In genomic region chr16:86242244-86243122, GRCh38 we compare ENCODE assay signal across 24 cellular contexts.
DNase-seq lines count a peak whose midpoint lies in the region; ATAC-seq, FAIRE-seq and TF ChIP-seq lines count a peak whose summit lies in the region.
"Had no signal": no experiment of that assay in that cellular context is flagged by ENCODE, and none has a peak within 500 bp of the region (broad histone marks: within the 10 kb centered on the region; RNA-seq: fewer than 3 reads in every experiment).

No MANE protein-coding gene starts in this region.

- H3K4me3 ChIP-seq in right atrium auricular region = no peak overlapping the region
- H3K4me3 ChIP-seq in left ventricle myocardium inferior = no peak overlapping the region
- peak overlapping the region in 1 of 2 donors; percentile 31 for H3K4me3 ChIP-seq in neuronal stem cell (ENCODE audit: low read length in 2 of 2)
- no peak overlapping the region for H3K4me3 ChIP-seq in endodermal cell (ENCODE audit: low read length)
- H3K4me3 ChIP-seq: PC-9 had no signal

- H3K27me3 ChIP-seq in right atrium auricular region (no peaks in the 10 kb centered on the region), left ventricle myocardium inferior (ENCODE audit: low read depth) (peaks cover 75% of the 10 kb centered on the region), neuronal stem cell (ENCODE audit: control insufficient read depth in 3 of 3, insufficient read depth in 3 of 3, low read depth in 1 of 3, low read length in 3 of 3) (peaks cover 0 to 36% (median 0%) of the 10 kb centered on the region in 3 experiments), endodermal cell (ENCODE audit: control insufficient read depth, insufficient read depth, low read length, poor library complexity, severe bottlenecking) (peaks cover 5% of the 10 kb centered on the region)

- H3K27ac ChIP-seq in right atrium auricular region = no peak overlapping the region
- H3K27ac ChIP-seq in left ventricle myocardium inferior (replicated peaks) = no peak overlapping the region
- H3K27ac ChIP-seq in neuronal stem cell (replicated peaks; ENCODE audit: low read length) = no peak overlapping the region
- H3K27ac ChIP-seq in endodermal cell (ENCODE audit: low read depth, low read length) = no peak overlapping the region
- H3K27ac ChIP-seq: PC-9, RWPE1 had no signal

- peak overlapping the region; percentile 67 for H2BK5ac ChIP-seq in neuronal stem cell (ENCODE audit: low read length)

- H3K4me1 Mint-ChIP-seq in endodermal cell = no peaks in the 10 kb centered on the region
- H3K4me1 Mint-ChIP-seq: CD8-positive, alpha-beta memory T cell had no signal

- H4K91ac ChIP-seq in neuronal stem cell (ENCODE audit: low read depth, low read length, poor library complexity) = no peak overlapping the region

- H3K36me3 Mint-ChIP-seq in endodermal cell (ENCODE audit: low read depth) = no peaks in the 10 kb centered on the region
- H3K36me3 Mint-ChIP-seq: CD8-positive, alpha-beta memory T cell had no signal

- no peak overlapping the region for H2BK120ac ChIP-seq in neuronal stem cell (ENCODE audit: low read depth, low read length)

- H3K27ac Mint-ChIP-seq in endodermal cell = no peak overlapping the region

- no CpG with 5 or more reads among the region's 16 CpGs for WGBS in neuronal stem cell (ENCODE audit: extremely low coverage in 2 of 2, insufficient read length in 2 of 2, insufficient replicate concordance in 1 of 2), 2 donors
- WGBS in endodermal cell (ENCODE audit: insufficient coverage in 1 of 2, insufficient read length in 1 of 2), 2 experiments = 84 to 88% methylated on average over 7 to 16 of the region's 16 CpGs

- ATAC-seq in GM19452 (IDR thresholded peaks at IDR 0.05; ENCODE audit: unreplicated experiment) = no peak

- H2BK12ac ChIP-seq in neuronal stem cell (ENCODE audit: low read length) = peak overlapping the region; percentile 59

- FAIRE-seq in urothelium cell line (lab: Jason Lieb, UNC) = peak; percentile 30
- FAIRE-seq: G401.6, GM12892, GM18507, H54 had no signal

- H3K9me3 ChIP-seq in right atrium auricular region (no peaks in the 10 kb centered on the region), left ventricle myocardium inferior (replicated peaks) (peaks cover 8% of the 10 kb centered on the region), neuronal stem cell (replicated peaks in 1 of 2; ENCODE audit: control insufficient read depth in 2 of 2, insufficient read depth in 1 of 2, low read depth in 1 of 2, low read length in 2 of 2) (peaks cover 0 to 7% of the 10 kb centered on the region in 2 donors), endodermal cell (ENCODE audit: control insufficient read depth, low read length) (no peaks in the 10 kb centered on the region)

- H3K27me3 Mint-ChIP-seq in endodermal cell (ENCODE audit: insufficient read depth) = peaks cover 14% of the 10 kb centered on the region

- TF ChIP-seq CTCF in right atrium auricular region (IDR thresholded peaks at IDR 0.05) (no peak), left ventricle myocardium inferior (IDR thresholded peaks at IDR 0.05; ENCODE audit: borderline replicate concordance) (no peak), endodermal cell (conservative IDR thresholded peaks at IDR 0.05) (no peak)

- peak overlapping the region; percentile 62 for H3K18ac ChIP-seq in neuronal stem cell (ENCODE audit: low read length)

- peaks cover 6% of the 10 kb centered on the region for H3K9me3 Mint-ChIP-seq in endodermal cell
- H3K9me3 Mint-ChIP-seq: CD8-positive, alpha-beta memory T cell had no signal

- no peaks in the 10 kb centered on the region for H3K4me1 ChIP-seq in right atrium auricular region
- H3K4me1 ChIP-seq in left ventricle myocardium inferior = no peaks in the 10 kb centered on the region
- peaks cover 0 to 7% of the 10 kb centered on the region in 2 donors for H3K4me1 ChIP-seq in neuronal stem cell (ENCODE audit: control insufficient read depth in 2 of 2, insufficient read depth in 1 of 2, low read depth in 1 of 2, low read length in 2 of 2)
- no peaks in the 10 kb centered on the region for H3K4me1 ChIP-seq in endodermal cell (ENCODE audit: control insufficient read depth, insufficient read depth, low read length)

- peak overlapping the region; percentile 44 for H3K23ac ChIP-seq in neuronal stem cell (ENCODE audit: low read depth, low read length, poor library complexity)

- H2AFZ ChIP-seq in neuronal stem cell (ENCODE audit: low read length) = no peak overlapping the region
- H2AFZ ChIP-seq: PC-9 had no signal

- peak overlapping the region; percentile 88 for H2AK5ac ChIP-seq in neuronal stem cell (ENCODE audit: low read depth, low read length)

- H3K9ac ChIP-seq in neuronal stem cell (ENCODE audit: low read depth, low read length, poor library complexity) (peak overlapping the region; percentile 39), endodermal cell (ENCODE audit: extremely low read depth, low read length, poor library complexity, severe bottlenecking) (no peak overlapping the region)

- no peak overlapping the region for H3K4me3 Mint-ChIP-seq in endodermal cell
- H3K4me3 Mint-ChIP-seq: CD8-positive, alpha-beta memory T cell had no signal

- intact Hi-C loops in left ventricle myocardium inferior (cut with micrococcal nuclease) = no loop called here

- no peak overlapping the region for H3K4ac ChIP-seq in neuronal stem cell (ENCODE audit: low read length)

- H3K14ac ChIP-seq in neuronal stem cell (ENCODE audit: low read length) = no peak overlapping the region

- no peak overlapping the region for H4K8ac ChIP-seq in neuronal stem cell (ENCODE audit: low read depth, low read length)

- H3K36me3 ChIP-seq in right atrium auricular region (no peaks in the 10 kb centered on the region), left ventricle myocardium inferior (no peaks in the 10 kb centered on the region), neuronal stem cell (replicated peaks in 1 of 2; ENCODE audit: control insufficient read depth in 2 of 2, insufficient read depth in 2 of 2, low read length in 2 of 2) (no peaks in the 10 kb centered on the region), endodermal cell (ENCODE audit: control insufficient read depth, insufficient read depth, low read length) (no peaks in the 10 kb centered on the region)

- peak; percentile 42 for DNase-seq in right atrium auricular region (ENCODE audit: low spot score)
- DNase-seq in left ventricle myocardium inferior = no peak
- DNase-seq in islet precursor cell = peak; percentile 37
- no peak for DNase-seq in neuronal stem cell (ENCODE audit: low spot score)
- DNase-seq in urothelium cell line (ENCODE audit: low spot score) = no peak
- no peak for DNase-seq in endodermal cell
- DNase-seq in iPS-NIHi7 (ENCODE audit: extremely low spot score) = no peak
- DNase-seq: 8988T; C1 segment of cervical spinal cord; CD8-positive, alpha-beta memory T cell; KBM-7; MM.1S; NCI-H1048; NCI-H1417 treated with DMSO at 0.1 percent for 48 hours; NCI-H187; NCI-H69; PC-9; SHP77 treated with DMSO at 0.1 percent for 48 hours had no signal

- H2BK15ac ChIP-seq in neuronal stem cell (ENCODE audit: low read length) = peak overlapping the region; percentile 44

- no peaks in the 10 kb centered on the region for H3K79me1 ChIP-seq in neuronal stem cell (ENCODE audit: low read depth, low read length)

- no peak overlapping the region for H3K4me2 ChIP-seq in neuronal stem cell (ENCODE audit: insufficient read depth, low read length, poor library complexity, severe bottlenecking)
- H3K4me2 ChIP-seq: PC-9 had no signal

Comparison
In these comparisons a context has a peak if more than half of its experiments do, and no peak if none do; other contexts are left out.
1. DNase-seq: peak in right atrium auricular region (single experiment) and islet precursor cell (single experiment); none in left ventricle myocardium inferior (single experiment), neuronal stem cell (single experiment), urothelium cell line (single experiment), endodermal cell (single experiment) and iPS-NIHi7 (single experiment).